ENCODE assay signal across 8 cellular contexts in genomic region chr11:2901854-2902783, GRCh38. TPM values are rescaled to one million over a fixed set of nuclear protein-coding genes. Genes with fewer than 3 reads are reported as not detected.
DNase-seq lines count a peak whose midpoint lies in the region; ATAC-seq and TF ChIP-seq lines count a peak whose summit lies in the region.

No MANE protein-coding gene starts in this region.

- ATAC-seq in GM19035 (IDR thresholded peaks at IDR 0.05; ENCODE audit: unreplicated experiment) (peak; percentile 96), HG03280 (IDR thresholded peaks at IDR 0.05; ENCODE audit: unreplicated experiment) (peak; percentile 97), right lobe of liver (peak; percentile 84 to 94 (median 88))

- no peaks in the 10 kb centered on the region for H3K36me3 ChIP-seq in right lobe of liver

- no peak for TF ChIP-seq CTCF in right lobe of liver (IDR thresholded peaks at IDR 0.05)

- H3K4me3 Mint-ChIP-seq in activated CD4-positive, alpha-beta T cell treated with anti-CD3 and anti-CD28 coated beads, Interleukin-2, amount 10 ng/mL, durations not matched to agents 24 days and 14 days, result peak overlapping the region; percentile 80
- peak overlapping the region; percentile 75 for H3K4me3 Mint-ChIP-seq in dendritic cell treated with granulocyte-macrophage colony-stimulating factor and Interleukin-4, amounts not matched to agents 40 ng/mL and 50 ng/mL, for 4 days

- peak overlapping the region; percentile 87 to 90 (median 90) for H3K27ac ChIP-seq in right lobe of liver

- peak; percentile 83 for TF ChIP-seq POLR2A in right lobe of liver (IDR thresholded peaks at IDR 0.05)

- 5% methylated on average over 24 of the region's 58 CpGs for WGBS in right lobe of liver (ENCODE audit: insufficient coverage, low coverage, low lambda C conversion rate, missing lambda C conversion rate)

- intact Hi-C loops in activated CD4-positive, alpha-beta T cell treated with anti-CD3 and anti-CD28 coated beads, Interleukin-2, amount 10 ng/mL, durations not matched to agents 24 days and 14 days (cut with micrococcal nuclease), result loop anchor here (5.0 kb wide), 1 partner anchor 520 kb away; no protein-coding TSS in a partner anchor
- intact Hi-C loops in dendritic cell treated with granulocyte-macrophage colony-stimulating factor and Interleukin-4, amounts not matched to agents 40 ng/mL and 50 ng/mL, for 4 days (cut with micrococcal nuclease), result loop anchor here (1.0 to 2.0 kb wide), 2 partner anchors 27 to 31 kb away; partner anchors contain the start of gene PHLDA2
- intact Hi-C loops in right lobe of liver (cut with DNase I), result no loop called here

- DNase-seq in AML-193 (lab: John Stamatoyannopoulos, UW) (peak; percentile 91 to 92), NCI-H510A treated with DMSO at 0.1 percent for 48 hours (lab: John Stamatoyannopoulos, UW) (peak; percentile 68), right lobe of liver (peak; percentile 99 to 100 (median 99))
- DNase-seq in activated CD4-positive, alpha-beta T cell treated with anti-CD3 and anti-CD28 coated beads, Interleukin-2, amount 10 ng/mL, durations not matched to agents 24 days and 14 days, result peak; percentile 98
- peak; percentile 86 to 89 for DNase-seq in stimulated activated CD4-positive, alpha-beta T cell treated with anti-CD3 and anti-CD28 coated beads, Interleukin-4, amount 100 ng/mL, for 4 hours

- H3K4me1 ChIP-seq in right lobe of liver, result peaks cover 0 to 18% (median 8%) of the 10 kb centered on the region in 4 donors

- H3K9me3 Mint-ChIP-seq in activated CD4-positive, alpha-beta T cell treated with anti-CD3 and anti-CD28 coated beads, Interleukin-2, amount 10 ng/mL, durations not matched to agents 24 days and 14 days, result peaks cover 5% of the 10 kb centered on the region
- peaks cover 11% of the 10 kb centered on the region for H3K9me3 Mint-ChIP-seq in dendritic cell treated with granulocyte-macrophage colony-stimulating factor and Interleukin-4, amounts not matched to agents 40 ng/mL and 50 ng/mL, for 4 days

- H3K36me3 Mint-ChIP-seq in activated CD4-positive, alpha-beta T cell treated with anti-CD3 and anti-CD28 coated beads, Interleukin-2, amount 10 ng/mL, durations not matched to agents 24 days and 14 days (ENCODE audit: low read depth), result peaks cover 8% of the 10 kb centered on the region
- peaks cover 35% of the 10 kb centered on the region for H3K36me3 Mint-ChIP-seq in dendritic cell treated with granulocyte-macrophage colony-stimulating factor and Interleukin-4, amounts not matched to agents 40 ng/mL and 50 ng/mL, for 4 days (ENCODE audit: low read depth)

- H3K27ac Mint-ChIP-seq in activated CD4-positive, alpha-beta T cell treated with anti-CD3 and anti-CD28 coated beads, Interleukin-2, amount 10 ng/mL, durations not matched to agents 24 days and 14 days, result peak overlapping the region; percentile 72
- H3K27ac Mint-ChIP-seq in dendritic cell treated with granulocyte-macrophage colony-stimulating factor and Interleukin-4, amounts not matched to agents 40 ng/mL and 50 ng/mL, for 4 days, result peak overlapping the region; percentile 83

- no peaks in the 10 kb centered on the region for H3K9me3 ChIP-seq in right lobe of liver

- H3K4me3 ChIP-seq in right lobe of liver, result peak overlapping the region; percentile 65 to 71 (median 68)

- H3K4me1 Mint-ChIP-seq in activated CD4-positive, alpha-beta T cell treated with anti-CD3 and anti-CD28 coated beads, Interleukin-2, amount 10 ng/mL, durations not matched to agents 24 days and 14 days, result peaks cover 32% of the 10 kb centered on the region
- peaks cover 74% of the 10 kb centered on the region for H3K4me1 Mint-ChIP-seq in dendritic cell treated with granulocyte-macrophage colony-stimulating factor and Interleukin-4, amounts not matched to agents 40 ng/mL and 50 ng/mL, for 4 days (ENCODE audit: low read depth)

- H3K27me3 Mint-ChIP-seq in activated CD4-positive, alpha-beta T cell treated with anti-CD3 and anti-CD28 coated beads, Interleukin-2, amount 10 ng/mL, durations not matched to agents 24 days and 14 days, result no peaks in the 10 kb centered on the region
- peaks cover 7% of the 10 kb centered on the region for H3K27me3 Mint-ChIP-seq in dendritic cell treated with granulocyte-macrophage colony-stimulating factor and Interleukin-4, amounts not matched to agents 40 ng/mL and 50 ng/mL, for 4 days

- no peaks in the 10 kb centered on the region for H3K27me3 ChIP-seq in right lobe of liver

RNA-seq across cellular contexts. Expression of gene CDKN1C, which starts 16.5 kb away (rescaled TPM):
- total RNA-seq in activated CD4-positive, alpha-beta T cell treated with anti-CD3 and anti-CD28 coated beads, Interleukin-2, amount 10 ng/mL, durations not matched to agents 24 days and 14 days, result 1.8 and 2.0 TPM in 2 replicates
- total RNA-seq in right lobe of liver, result 1 to 10 TPM; 2.2 to 8.0 (median 3.6) TPM

RNA-seq across cellular contexts. Expression of gene PHLDA2, which starts 27.1 kb away (rescaled TPM):
- 25.5 and 26.7 TPM in 2 replicates for total RNA-seq in activated CD4-positive, alpha-beta T cell treated with anti-CD3 and anti-CD28 coated beads, Interleukin-2, amount 10 ng/mL, durations not matched to agents 24 days and 14 days
- total RNA-seq in right lobe of liver, result 10 to 100 TPM in 2 of 6 experiments, 1 to 10 TPM in 1, under 1 TPM in 2, not detected in 1; 0.51 to 12.7 (median 5.9) TPM

Comparison
In these comparisons a context has a peak if more than half of its experiments do, and no peak if none do; other contexts are left out.
1. Peak in every context shown above with its lines: DNase-seq, ATAC-seq, H3K4me3 ChIP-seq and H3K27ac ChIP-seq.
2. intact Hi-C loops: an anchor here in activated CD4-positive, alpha-beta T cell treated with anti-CD3 and anti-CD28 coated beads, Interleukin-2, amount 10 ng/mL, durations not matched to agents 24 days and 14 days (5.0 kb wide) and dendritic cell treated with granulocyte-macrophage colony-stimulating factor and Interleukin-4, amounts not matched to agents 40 ng/mL and 50 ng/mL, for 4 days (1.0 to 2.0 kb wide); none called in right lobe of liver.